ENCODE assay signal across 1 cellular context in the genomic region with DNA sequence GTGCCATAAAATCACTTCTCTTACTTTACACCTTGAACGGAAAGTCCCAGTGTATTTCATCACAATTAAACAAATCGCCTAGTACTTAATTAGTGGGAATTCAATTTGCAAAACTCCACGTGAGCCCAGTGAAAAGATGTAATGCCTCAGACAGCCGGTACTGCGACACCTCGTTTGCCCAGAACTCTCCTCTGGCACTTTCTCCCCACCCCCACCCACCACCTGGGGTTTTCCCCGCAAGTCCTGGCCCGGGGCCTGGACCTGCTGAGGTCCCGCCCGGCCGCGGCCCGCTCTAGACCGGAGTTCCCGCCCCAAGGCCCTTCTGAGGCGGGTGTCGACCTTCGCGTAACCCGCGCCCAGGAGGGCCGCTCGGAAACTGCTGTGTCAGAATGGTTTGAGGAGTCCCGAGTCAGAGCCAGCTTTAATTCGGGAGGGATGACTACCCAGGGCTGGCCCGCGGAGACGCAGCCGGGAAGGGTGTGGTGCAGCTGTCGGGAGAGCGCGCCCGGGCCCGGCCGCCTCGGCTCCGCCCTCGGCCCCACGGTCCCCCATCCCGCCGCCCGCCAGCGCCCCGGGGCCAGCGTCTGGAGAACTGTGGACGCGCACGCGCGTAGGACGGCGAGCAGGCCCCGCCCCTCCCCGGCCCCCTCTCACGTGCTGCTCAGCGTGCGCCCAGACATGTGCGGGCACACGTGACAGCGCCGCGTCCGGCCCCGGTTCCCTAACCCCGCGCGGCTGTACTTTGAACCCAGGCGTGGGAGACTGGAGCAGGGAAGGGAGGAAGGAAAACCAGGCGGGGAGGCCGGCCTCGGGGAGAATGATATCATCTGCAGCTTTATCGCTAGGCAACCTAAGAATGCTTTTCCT.
TF ChIP-seq lines count a peak whose summit lies in the region.

No MANE protein-coding gene starts in this region.

TF ChIP-seq in HepG2, 621 proteins besides CTCF, POLR2A, EP300 and RAD21 (continued from another document and continues in another):
- no peak for TF ChIP-seq ZNF180 (CRISPR knock-in tag; IDR thresholded peaks at IDR 0.05; ENCODE audit: borderline replicate concordance, low read depth)
- TF ChIP-seq, protein P1, sequence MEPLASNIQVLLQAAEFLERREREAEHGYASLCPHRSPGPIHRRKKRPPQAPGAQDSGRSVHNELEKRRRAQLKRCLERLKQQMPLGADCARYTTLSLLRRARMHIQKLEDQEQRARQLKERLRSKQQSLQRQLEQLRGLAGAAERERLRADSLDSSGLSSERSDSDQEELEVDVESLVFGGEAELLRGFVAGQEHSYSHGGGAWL (CRISPR knock-in tag; IDR thresholded peaks at IDR 0.05): peak; percentile 88
- TF ChIP-seq DBP (CRISPR knock-in tag; IDR thresholded peaks at IDR 0.05; ENCODE audit: not compliant biosample characterization): no peak
- TF ChIP-seq ZBTB8A (CRISPR knock-in tag; IDR thresholded peaks at IDR 0.05; ENCODE audit: borderline replicate concordance, low read depth): no peak
- TF ChIP-seq GTF3A (CRISPR knock-in tag; conservative IDR thresholded peaks at IDR 0.05): no peak
- TF ChIP-seq ZNF562 (CRISPR knock-in tag; IDR thresholded peaks at IDR 0.05; ENCODE audit: borderline replicate concordance): peak; percentile 59; the same call in 1 of the 2 replicates
- TF ChIP-seq HOXA7 (CRISPR knock-in tag; IDR thresholded peaks at IDR 0.05): no peak
- no peak for TF ChIP-seq HMGA1 (CRISPR knock-in tag; conservative IDR thresholded peaks at IDR 0.05)
- TF ChIP-seq ZNF207 (IDR thresholded peaks at IDR 0.05; ENCODE audit: borderline replicate concordance): no peak
- TF ChIP-seq, protein P2, sequence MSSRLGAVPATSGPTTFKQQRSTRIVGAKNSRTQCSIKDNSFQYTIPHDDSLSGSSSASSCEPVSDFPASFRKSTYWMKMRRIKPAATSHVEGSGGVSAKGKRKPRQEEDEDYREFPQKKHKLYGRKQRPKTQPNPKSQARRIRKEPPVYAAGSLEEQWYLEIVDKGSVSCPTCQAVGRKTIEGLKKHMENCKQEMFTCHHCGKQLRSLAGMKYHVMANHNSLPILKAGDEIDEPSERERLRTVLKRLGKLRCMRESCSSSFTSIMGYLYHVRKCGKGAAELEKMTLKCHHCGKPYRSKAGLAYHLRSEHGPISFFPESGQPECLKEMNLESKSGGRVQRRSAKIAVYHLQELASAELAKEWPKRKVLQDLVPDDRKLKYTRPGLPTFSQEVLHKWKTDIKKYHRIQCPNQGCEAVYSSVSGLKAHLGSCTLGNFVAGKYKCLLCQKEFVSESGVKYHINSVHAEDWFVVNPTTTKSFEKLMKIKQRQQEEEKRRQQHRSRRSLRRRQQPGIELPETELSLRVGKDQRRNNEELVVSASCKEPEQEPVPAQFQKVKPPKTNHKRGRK (CRISPR knock-in tag; IDR thresholded peaks at IDR 0.05): no peak
- TF ChIP-seq BRD4 (CRISPR knock-in tag; IDR thresholded peaks at IDR 0.05): no peak
- peak; percentile 85 for TF ChIP-seq PHF21A (CRISPR knock-in tag; IDR thresholded peaks at IDR 0.05)
- TF ChIP-seq MTF2 (CRISPR knock-in tag; IDR thresholded peaks at IDR 0.05; ENCODE audit: borderline replicate concordance): peak; percentile 80; the same call in 1 of the 2 replicates
- TF ChIP-seq ZNF572 (CRISPR knock-in tag; IDR thresholded peaks at IDR 0.05): no peak
- TF ChIP-seq ZSCAN22 (CRISPR knock-in tag; IDR thresholded peaks at IDR 0.05): no peak
- TF ChIP-seq RBM39 (IDR thresholded peaks at IDR 0.05; ENCODE audit: low read depth, low read length, poor library complexity, severe bottlenecking): no peak
- no peak for TF ChIP-seq MBD4 (IDR thresholded peaks at IDR 0.05; ENCODE audit: borderline replicate concordance, low read length)
- TF ChIP-seq ZFP37 (CRISPR knock-in tag; IDR thresholded peaks at IDR 0.05; ENCODE audit: borderline replicate concordance): peak; percentile 70
- peak; percentile 93 for TF ChIP-seq ZNF446 (CRISPR knock-in tag; IDR thresholded peaks at IDR 0.05)
- TF ChIP-seq ATM (IDR thresholded peaks at IDR 0.05; ENCODE audit: borderline replicate concordance): no peak
- peak; percentile 63; the same call in 1 of the 2 replicates for TF ChIP-seq ZNF44 (CRISPR knock-in tag; IDR thresholded peaks at IDR 0.05)
- TF ChIP-seq POLR2G (IDR thresholded peaks at IDR 0.05; ENCODE audit: low read depth, low read length): peak; percentile 33; the same call in 1 of the 2 replicates
- TF ChIP-seq ZBTB21 (CRISPR knock-in tag; IDR thresholded peaks at IDR 0.05): no peak
- TF ChIP-seq MTA3 (CRISPR knock-in tag; IDR thresholded peaks at IDR 0.05): no peak
- TF ChIP-seq ZNF121 (CRISPR knock-in tag; IDR thresholded peaks at IDR 0.05): 0 out of 2 replicates have a peak, but pooled peaks have one; percentile 13
- no peak for TF ChIP-seq NFE2L1 (CRISPR knock-in tag; IDR thresholded peaks at IDR 0.05; ENCODE audit: borderline replicate concordance)
- no peak for TF ChIP-seq NR2F1 (CRISPR knock-in tag; IDR thresholded peaks at IDR 0.05)
- peak; percentile 86 for TF ChIP-seq SAP130 (CRISPR knock-in tag; IDR thresholded peaks at IDR 0.05; ENCODE audit: low read depth)
- TF ChIP-seq CCAR2 (optimal IDR thresholded peaks at IDR 0.05; ENCODE audit: low read depth, low read length): no peak
- TF ChIP-seq ZNF674 (CRISPR knock-in tag; IDR thresholded peaks at IDR 0.05; ENCODE audit: low read depth): no peak
- TF ChIP-seq, protein P3, sequence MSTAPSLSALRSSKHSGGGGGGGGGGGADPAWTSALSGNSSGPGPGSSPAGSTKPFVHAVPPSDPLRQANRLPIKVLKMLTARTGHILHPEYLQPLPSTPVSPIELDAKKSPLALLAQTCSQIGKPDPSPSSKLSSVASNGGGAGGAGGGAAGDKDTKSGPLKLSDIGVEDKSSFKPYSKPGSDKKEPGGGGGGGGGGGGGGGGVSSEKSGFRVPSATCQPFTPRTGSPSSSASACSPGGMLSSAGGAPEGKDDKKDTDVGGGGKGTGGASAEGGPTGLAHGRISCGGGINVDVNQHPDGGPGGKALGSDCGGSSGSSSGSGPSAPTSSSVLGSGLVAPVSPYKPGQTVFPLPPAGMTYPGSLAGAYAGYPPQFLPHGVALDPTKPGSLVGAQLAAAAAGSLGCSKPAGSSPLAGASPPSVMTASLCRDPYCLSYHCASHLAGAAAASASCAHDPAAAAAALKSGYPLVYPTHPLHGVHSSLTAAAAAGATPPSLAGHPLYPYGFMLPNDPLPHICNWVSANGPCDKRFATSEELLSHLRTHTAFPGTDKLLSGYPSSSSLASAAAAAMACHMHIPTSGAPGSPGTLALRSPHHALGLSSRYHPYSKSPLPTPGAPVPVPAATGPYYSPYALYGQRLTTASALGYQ (CRISPR knock-in tag; IDR thresholded peaks at IDR 0.05): no peak; the same call in 1 of the 2 replicates
- TF ChIP-seq, protein P4, sequence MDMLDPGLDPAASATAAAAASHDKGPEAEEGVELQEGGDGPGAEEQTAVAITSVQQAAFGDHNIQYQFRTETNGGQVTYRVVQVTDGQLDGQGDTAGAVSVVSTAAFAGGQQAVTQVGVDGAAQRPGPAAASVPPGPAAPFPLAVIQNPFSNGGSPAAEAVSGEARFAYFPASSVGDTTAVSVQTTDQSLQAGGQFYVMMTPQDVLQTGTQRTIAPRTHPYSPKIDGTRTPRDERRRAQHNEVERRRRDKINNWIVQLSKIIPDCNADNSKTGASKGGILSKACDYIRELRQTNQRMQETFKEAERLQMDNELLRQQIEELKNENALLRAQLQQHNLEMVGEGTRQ (IDR thresholded peaks at IDR 0.05; ENCODE audit: low read depth, low read length): peak; percentile 87
- TF ChIP-seq, protein P4 (CRISPR knock-in tag; IDR thresholded peaks at IDR 0.05; ENCODE audit: borderline replicate concordance): peak; percentile 83; the same call in 1 of the 2 replicates
- TF ChIP-seq, protein P5, sequence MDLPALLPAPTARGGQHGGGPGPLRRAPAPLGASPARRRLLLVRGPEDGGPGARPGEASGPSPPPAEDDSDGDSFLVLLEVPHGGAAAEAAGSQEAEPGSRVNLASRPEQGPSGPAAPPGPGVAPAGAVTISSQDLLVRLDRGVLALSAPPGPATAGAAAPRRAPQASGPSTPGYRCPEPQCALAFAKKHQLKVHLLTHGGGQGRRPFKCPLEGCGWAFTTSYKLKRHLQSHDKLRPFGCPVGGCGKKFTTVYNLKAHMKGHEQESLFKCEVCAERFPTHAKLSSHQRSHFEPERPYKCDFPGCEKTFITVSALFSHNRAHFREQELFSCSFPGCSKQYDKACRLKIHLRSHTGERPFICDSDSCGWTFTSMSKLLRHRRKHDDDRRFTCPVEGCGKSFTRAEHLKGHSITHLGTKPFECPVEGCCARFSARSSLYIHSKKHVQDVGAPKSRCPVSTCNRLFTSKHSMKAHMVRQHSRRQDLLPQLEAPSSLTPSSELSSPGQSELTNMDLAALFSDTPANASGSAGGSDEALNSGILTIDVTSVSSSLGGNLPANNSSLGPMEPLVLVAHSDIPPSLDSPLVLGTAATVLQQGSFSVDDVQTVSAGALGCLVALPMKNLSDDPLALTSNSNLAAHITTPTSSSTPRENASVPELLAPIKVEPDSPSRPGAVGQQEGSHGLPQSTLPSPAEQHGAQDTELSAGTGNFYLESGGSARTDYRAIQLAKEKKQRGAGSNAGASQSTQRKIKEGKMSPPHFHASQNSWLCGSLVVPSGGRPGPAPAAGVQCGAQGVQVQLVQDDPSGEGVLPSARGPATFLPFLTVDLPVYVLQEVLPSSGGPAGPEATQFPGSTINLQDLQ (CRISPR knock-in tag; IDR thresholded peaks at IDR 0.05): peak; percentile 58
- TF ChIP-seq GATAD2A (CRISPR knock-in tag; IDR thresholded peaks at IDR 0.05): peak; percentile 68
- TF ChIP-seq U2AF1 (optimal IDR thresholded peaks at IDR 0.05; ENCODE audit: low read depth, low read length): no peak
- no peak for TF ChIP-seq ZFP62 (CRISPR knock-in tag; IDR thresholded peaks at IDR 0.05)
- TF ChIP-seq ZNF350 (CRISPR knock-in tag; IDR thresholded peaks at IDR 0.05; ENCODE audit: borderline replicate concordance, low read depth): peak; percentile 77; the same call in 1 of the 2 replicates
- TF ChIP-seq ZMAT3 (CRISPR knock-in tag; conservative IDR thresholded peaks at IDR 0.05): peak; percentile 82
- TF ChIP-seq ZNF142 (CRISPR knock-in tag; IDR thresholded peaks at IDR 0.05): peak; percentile 66; the same call in 1 of the 2 replicates
- TF ChIP-seq DDIT3 (CRISPR knock-in tag; IDR thresholded peaks at IDR 0.05): no peak
- no peak for TF ChIP-seq CBFB (CRISPR knock-in tag; IDR thresholded peaks at IDR 0.05)
- peak; percentile 100 for TF ChIP-seq BHLHE40 (IDR thresholded peaks at IDR 0.05; ENCODE audit: low read length)
- 0 out of 4 replicates have a peak, but pooled peaks of 1 of the 2 experiments have one; percentile 15 for TF ChIP-seq MAFK (conservative IDR thresholded peaks at IDR 0.05 in 1 of 2, IDR thresholded peaks at IDR 0.05 in 1 of 2; ENCODE audit: low read length in 2 of 2)
- TF ChIP-seq NFKBIZ (CRISPR knock-in tag; IDR thresholded peaks at IDR 0.05): peak; percentile 81; the same call in 1 of the 2 replicates
- TF ChIP-seq ZMAT5 (CRISPR knock-in tag; IDR thresholded peaks at IDR 0.05; ENCODE audit: borderline replicate concordance, low read depth): no peak
- peak; percentile 85; the same call in 1 of the 2 replicates for TF ChIP-seq ZNF790 (CRISPR knock-in tag; IDR thresholded peaks at IDR 0.05; ENCODE audit: borderline replicate concordance)
